17 cellular contexts compared by ENCODE assay signal in genomic region chr16:55349867-55350266, GRCh38. TPM values are rescaled to one million over a fixed set of nuclear protein-coding genes. Genes with fewer than 3 reads are reported as not detected.
"Had no signal": no experiment of that assay in that cellular context is flagged by ENCODE, and none has a peak within 500 bp of the region (broad histone marks: within the 10 kb centered on the region; RNA-seq: fewer than 3 reads in every experiment).

No MANE protein-coding gene starts in this region.

- ATAC-seq: naive thymus-derived CD4-positive, alpha-beta T cell; stimulated activated effector memory CD8-positive, alpha-beta T cell treated with anti-CD3 and anti-CD28 coated beads, Interleukin-12 subunit alpha, Interleukin-12 subunit beta, amount 100 ng/mL, for 72 hours had no signal

- H3K27ac ChIP-seq: adrenal gland, neutrophil, right atrium auricular region, transverse colon had no signal

- H3K9me3 ChIP-seq: adrenal gland, neutrophil, transverse colon had no signal

- DNase-seq: activated CD4-positive, alpha-beta T cell treated with anti-CD3 and anti-CD28 coated beads, Interleukin-2, amount 10 ng/mL, durations not matched to agents 7 days and 5 days; activated CD4-positive, CD25-positive, alpha-beta regulatory T cell; activated CD8-positive, alpha-beta memory T cell treated with anti-CD3 and anti-CD28 coated beads for 24 hours; activated naive CD4-positive, alpha-beta T cell treated with anti-CD3 and anti-CD28 coated beads, Interleukin-2, amount 50 U/mL, for 16 hours; adrenal gland; cortex of kidney; effector memory CD4-positive, alpha-beta T cell; hippocampal formation; naive thymus-derived CD4-positive, alpha-beta T cell; posterior cingulate gyrus; substantia nigra; transverse colon had no signal

- H3K27me3 ChIP-seq: right atrium auricular region, transverse colon had no signal

- H3K4me1 ChIP-seq: adrenal gland, right atrium auricular region, transverse colon had no signal

- H3K4me3 ChIP-seq: adrenal gland, right atrium auricular region, transverse colon had no signal

- H3K36me3 ChIP-seq: adrenal gland, neutrophil, right atrium auricular region, transverse colon had no signal

RNA-seq across cellular contexts. Expression of gene IRX6, which starts 25.9 kb away (rescaled TPM):
- total RNA-seq: activated CD4-positive, alpha-beta T cell treated with anti-CD3 and anti-CD28 coated beads, Interleukin-2, amount 10 ng/mL, durations not matched to agents 7 days and 5 days; activated T-helper 2 cell treated with anti-CD3 and anti-CD28 coated beads, Interferon-gamma antibody, Interleukin-2, Interleukin-4, amounts not matched to agents 10 μg/mL and 5 μg/mL and 100 μg/mL, durations not matched to agents 14 hours and 24 hours and 36 hours; glomerular endothelial cell; naive thymus-derived CD4-positive, alpha-beta T cell had no signal
- polyA plus RNA-seq: naive thymus-derived CD4-positive, alpha-beta T cell had no signal
